In genomic region chr14:101628471-101628966, GRCh38 we compare ENCODE assay signal across 9 cellular contexts.
DNase-seq lines count a peak whose midpoint lies in the region; ATAC-seq and TF ChIP-seq lines count a peak whose summit lies in the region.
"Had no signal": no experiment of that assay in that cellular context is flagged by ENCODE, and none has a peak within 500 bp of the region (broad histone marks: within the 10 kb centered on the region; RNA-seq: fewer than 3 reads in every experiment).

No MANE protein-coding gene starts in this region.

- H3K36me3 Mint-ChIP-seq in HFFc6 (ENCODE audit: low read depth): no peaks in the 10 kb centered on the region

- peaks cover 28% of the 10 kb centered on the region for H3K27me3 Mint-ChIP-seq in HFFc6 (ENCODE audit: insufficient read depth)
- H3K27me3 Mint-ChIP-seq: stimulated activated naive CD8-positive, alpha-beta T cell treated with anti-CD3 and anti-CD28 coated beads, Interleukin-15, Interleukin-2, amounts not matched to agents 100 ng/mL and 50 ng/mL, for 24 hours had no signal

- in situ Hi-C loops in G401 (cut with HindIII; ENCODE audit: low sequenced_read_pairs) (no loop called here), T47D (cut with HindIII; ENCODE audit: low pct_unique_long_range_greater_than_20kb, low sequenced_read_pairs) (no loop called here)

- H3K4me3 ChIP-seq in WERI-Rb-1 (ENCODE audit: low read depth, low read length): no peak overlapping the region

- no peaks in the 10 kb centered on the region for H3K9me3 Mint-ChIP-seq in HFFc6
- H3K9me3 Mint-ChIP-seq: stimulated activated naive CD8-positive, alpha-beta T cell treated with anti-CD3 and anti-CD28 coated beads, Interleukin-15, Interleukin-2, amounts not matched to agents 100 ng/mL and 50 ng/mL, for 24 hours had no signal

- H3K36me3 ChIP-seq in WERI-Rb-1: no peaks in the 10 kb centered on the region

- H3K27me3 ChIP-seq in WERI-Rb-1 (ENCODE audit: insufficient read depth, low read depth, severe bottlenecking): peaks cover 90% of the 10 kb centered on the region

- DNase-seq in G401 (ENCODE audit: low spot score) (peak; percentile 81), HFFc6 (peak; percentile 30), NCI-H187 treated with DMSO at 0.1 percent for 48 hours (lab: John Stamatoyannopoulos, UW) (peak; percentile 25), WERI-Rb-1 (peak; percentile 70), T47D (ENCODE audit: low read depth in 1 of 2, low spot score in 1 of 2) (peak; percentile 77 to 78), islet precursor cell (peak; percentile 88)
- DNase-seq in stimulated activated CD4-positive, alpha-beta T cell treated with anti-CD3 and anti-CD28 coated beads, Interleukin-12 subunit alpha, Interleukin-12 subunit beta, amount 100 ng/mL, for 48 hours (ENCODE audit: low read depth in 2 of 3, low spot score in 1 of 3): peak; percentile 54 to 67 (median 62)

- ATAC-seq in GM21576 (IDR thresholded peaks at IDR 0.05; ENCODE audit: unreplicated experiment): no peak

- TF ChIP-seq CTCF in HFFc6 (IDR thresholded peaks at IDR 0.05): peak; percentile 100
- TF ChIP-seq CTCF in WERI-Rb-1 (IDR thresholded peaks at IDR 0.05; ENCODE audit: low read depth, low read length): peak; percentile 92

- peak overlapping the region; percentile 67 for H3K4me3 Mint-ChIP-seq in HFFc6
- H3K4me3 Mint-ChIP-seq: stimulated activated naive CD8-positive, alpha-beta T cell treated with anti-CD3 and anti-CD28 coated beads, Interleukin-15, Interleukin-2, amounts not matched to agents 100 ng/mL and 50 ng/mL, for 24 hours had no signal

- no peaks in the 10 kb centered on the region for H3K9me3 ChIP-seq in WERI-Rb-1 (ENCODE audit: severe bottlenecking)

- H3K4me1 Mint-ChIP-seq in HFFc6 (ENCODE audit: low read depth): peaks cover 4% of the 10 kb centered on the region; the same call in 1 of the 2 replicates

- H3K27ac Mint-ChIP-seq in HFFc6: no peak overlapping the region
- H3K27ac Mint-ChIP-seq: stimulated activated naive CD8-positive, alpha-beta T cell treated with anti-CD3 and anti-CD28 coated beads, Interleukin-15, Interleukin-2, amounts not matched to agents 100 ng/mL and 50 ng/mL, for 24 hours had no signal

- no peak overlapping the region for H3K27ac ChIP-seq in WERI-Rb-1

Comparison
In these comparisons a context has a peak if more than half of its experiments do, and no peak if none do; other contexts are left out.
1. DNase-seq: peak in every context shown above with its lines; median percentile 88 in islet precursor cell; 81 in G401; 78 in T47D; 70 in WERI-Rb-1; 62 in stimulated activated CD4-positive, alpha-beta T cell treated with anti-CD3 and anti-CD28 coated beads, Interleukin-12 subunit alpha, Interleukin-12 subunit beta, amount 100 ng/mL, for 48 hours; 30 in HFFc6; 25 in NCI-H187 treated with DMSO at 0.1 percent for 48 hours.